Comparison of ENCODE assay signal across 1 cellular context in genomic region chr1:32758795-32759430, GRCh38.
TF ChIP-seq lines count a peak whose summit lies in the region.

No MANE protein-coding gene starts in this region.

TF ChIP-seq in GM23338, 12 proteins besides CTCF, POLR2A, EP300 and RAD21:
- TF ChIP-seq REST (IDR thresholded peaks at IDR 0.05; ENCODE audit: unreplicated experiment) = no peak
- no peak for TF ChIP-seq NANOG (IDR thresholded peaks at IDR 0.05; ENCODE audit: borderline replicate concordance)
- TF ChIP-seq EZH2 (IDR thresholded peaks at IDR 0.05; ENCODE audit: low read depth, unreplicated experiment) = no peak
- TF ChIP-seq CREB1 (CRISPR knock-in tag; IDR thresholded peaks at IDR 0.05; ENCODE audit: low read depth) = no peak
- no peak for TF ChIP-seq ZNF114 (CRISPR knock-in tag; IDR thresholded peaks at IDR 0.05)
- TF ChIP-seq STAT1 (IDR thresholded peaks at IDR 0.05; ENCODE audit: unreplicated experiment) = no peak
